In genomic region chr22:24380220-24381218, GRCh38 we compare ENCODE assay signal across 13 cellular contexts. TPM values are rescaled to one million over a fixed set of nuclear protein-coding genes. Genes with fewer than 3 reads are reported as not detected.
A peak's percentile ranks its signal among the peaks of the same experiment; 100 is the strongest.
DNase-seq lines count a peak whose midpoint lies in the region; ATAC-seq lines count a peak whose summit lies in the region.
"Had no signal": no experiment of that assay in that cellular context is flagged by ENCODE, and none has a peak within 500 bp of the region (broad histone marks: within the 10 kb centered on the region; RNA-seq: fewer than 3 reads in every experiment).

No MANE protein-coding gene starts in this region.

- ATAC-seq in right cardiac atrium, result peak; percentile 43 to 74
- no peak for ATAC-seq in GM21447 (IDR thresholded peaks at IDR 0.05; ENCODE audit: unreplicated experiment)
- ATAC-seq: PC-3 had no signal

- H3K9me3 ChIP-seq in KOPT-K1 (ENCODE audit: insufficient read depth, low read length, poor library complexity, severe bottlenecking) (no peaks in the 10 kb centered on the region), right cardiac atrium (ENCODE audit: control insufficient read depth, low read length) (no peaks in the 10 kb centered on the region)
- H3K9me3 ChIP-seq: esophagus squamous epithelium had no signal

- intact Hi-C loops in right cardiac atrium (cut with DNase I), result no loop called here

- no peaks in the 10 kb centered on the region for H3K27me3 ChIP-seq in right cardiac atrium (ENCODE audit: control insufficient read depth, insufficient read depth)
- H3K27me3 ChIP-seq: esophagus squamous epithelium had no signal

- H3K4me1 ChIP-seq in right cardiac atrium (ENCODE audit: control insufficient read depth, insufficient read depth, low read length), result no peaks in the 10 kb centered on the region
- H3K4me1 ChIP-seq: esophagus squamous epithelium had no signal

- WGBS in right cardiac atrium, result 54% methylated on average over 8 of the region's 8 CpGs

- DNase-seq in DMS 273 (lab: John Stamatoyannopoulos, UW; ENCODE audit: unreplicated experiment), result peak; percentile 91
- DNase-seq in NCI-H82 (lab: John Stamatoyannopoulos, UW), result peak; percentile 97
- DNase-seq in right cardiac atrium, result no peak
- DNase-seq in activated CD4-positive, CD25-positive, alpha-beta regulatory T cell (lab: John Stamatoyannopoulos, UW), result no peak
- DNase-seq in NCI-H526 treated with DMSO at 0.1 percent for 48 hours (lab: John Stamatoyannopoulos, UW), result no peak
- DNase-seq: activated CD4-positive, alpha-beta T cell treated with anti-CD3 and anti-CD28 coated beads, Interleukin-2, amount 50 U/mL, for 4 hours; activated effector memory CD4-positive, alpha-beta T cell treated with Interleukin-2 at 50 U/mL for 16 hours; esophagus squamous epithelium; stimulated activated CD4-positive, alpha-beta T cell treated with anti-CD3 and anti-CD28 coated beads, Interleukin-1b, Interleukin-23, amount 100 ng/mL, for 48 hours had no signal

- H3K36me3 ChIP-seq in KOPT-K1 (ENCODE audit: insufficient read depth, low read length), result peaks cover 61% of the 10 kb centered on the region

- no peak overlapping the region for H3K4me3 ChIP-seq in right cardiac atrium (ENCODE audit: low read length)
- H3K4me3 ChIP-seq: esophagus squamous epithelium had no signal

- peak overlapping the region; percentile 54 for H3K27ac ChIP-seq in KOPT-K1 (ENCODE audit: low read depth, low read length, poor library complexity, severe bottlenecking)
- no peak overlapping the region for H3K27ac ChIP-seq in right cardiac atrium (ENCODE audit: low read length)
- H3K27ac ChIP-seq: esophagus squamous epithelium, KMS-11 had no signal

RNA-seq across cellular contexts. Expression of gene ADORA2A, which starts 46.9 kb away (rescaled TPM):
- total RNA-seq in right cardiac atrium, result 1 to 10 TPM; 3.7 to 5.6 (median 4.8) TPM
- polyA plus RNA-seq in right cardiac atrium, result 6.6 TPM

Comparison
In these comparisons a context has a peak if more than half of its experiments do, and no peak if none do; other contexts are left out.
1. DNase-seq: peak in DMS 273 (single experiment) and NCI-H82 (single experiment); none in right cardiac atrium (0 of 3), activated CD4-positive, CD25-positive, alpha-beta regulatory T cell (0 of 4) and NCI-H526 treated with DMSO at 0.1 percent for 48 hours (single experiment).